Comparison of ENCODE assay signal across 27 cellular contexts in the genomic region with DNA sequence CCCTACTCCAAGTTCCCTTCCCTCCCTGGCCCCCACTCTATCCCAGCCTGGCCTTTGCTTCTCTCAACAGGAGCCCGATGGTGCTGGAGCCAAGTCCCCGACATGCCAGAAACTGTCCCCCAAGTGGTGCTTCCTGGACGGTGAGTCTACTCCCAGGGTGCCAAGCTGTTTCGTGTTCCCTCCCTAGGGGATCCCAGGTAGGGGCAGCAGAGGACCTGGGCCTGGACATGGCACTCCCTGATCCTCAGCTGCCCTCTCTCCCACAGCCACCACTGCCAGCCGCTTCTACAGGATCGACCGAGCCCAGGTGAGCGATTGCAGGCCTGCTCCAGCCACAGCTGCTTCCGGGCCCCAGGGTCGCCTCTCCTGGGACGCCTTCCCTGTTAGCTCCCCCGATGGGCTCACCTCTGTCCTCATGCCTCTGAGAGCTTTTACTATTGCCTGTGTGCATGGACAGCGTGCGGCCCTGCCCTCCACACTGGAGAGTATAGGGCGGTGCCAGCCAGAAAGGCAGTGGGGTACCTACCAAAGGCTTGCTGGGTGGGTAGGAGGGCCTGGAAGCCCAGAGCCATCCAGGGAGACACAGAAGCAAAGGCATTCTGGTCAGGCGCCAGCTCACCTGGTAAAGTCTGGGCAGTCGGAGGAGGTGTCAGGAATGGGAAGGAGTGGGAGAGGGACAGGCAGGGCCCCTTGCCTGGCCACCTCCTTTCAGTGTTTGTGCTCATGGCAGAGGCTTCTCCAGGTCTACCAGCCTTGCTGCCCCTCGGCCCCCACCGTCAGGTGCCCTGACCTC. TPM values are rescaled to one million over a fixed set of nuclear protein-coding genes. Genes with fewer than 3 reads are reported as not detected.
"Had no signal": no experiment of that assay in that cellular context is flagged by ENCODE, and none has a peak within 500 bp of the region (broad histone marks: within the 10 kb centered on the region; RNA-seq: fewer than 3 reads in every experiment).

No MANE protein-coding gene starts in this region.

- H3K9me3 Mint-ChIP-seq: activated CD4-positive, alpha-beta memory T cell treated with anti-CD3 and anti-CD28 coated beads for 36 hours; activated CD4-positive, alpha-beta T cell treated with anti-CD3 and anti-CD28 coated beads, Interleukin-2, amount 10 ng/mL, durations not matched to agents 24 days and 14 days; activated T-helper 1 cell treated with anti-CD3 and anti-CD28 coated beads, Interleukin-12 subunit alpha, Interleukin-12 subunit beta, Interleukin-2, Interleukin-4 antibody, amounts not matched to agents 30 ng/mL and 10 ng/mL and 1 ng/mL, durations not matched to agents 14 hours and 24 hours and 36 hours; endodermal cell had no signal

- H3K27me3 ChIP-seq: body of pancreas, colonic mucosa had no signal

- H3K27me3 Mint-ChIP-seq: activated CD4-positive, alpha-beta memory T cell treated with anti-CD3 and anti-CD28 coated beads for 36 hours; activated CD4-positive, alpha-beta T cell treated with anti-CD3 and anti-CD28 coated beads for 36 hours; activated CD4-positive, alpha-beta T cell treated with anti-CD3 and anti-CD28 coated beads, Interleukin-2, amount 10 ng/mL, durations not matched to agents 24 days and 14 days; activated CD8-positive, alpha-beta memory T cell treated with anti-CD3 and anti-CD28 coated beads, Interleukin-2, amount 10 ng/mL, durations not matched to agents 7 days and 5 days; activated naive CD8-positive, alpha-beta T cell had no signal

- ATAC-seq: activated CD4-positive, alpha-beta T cell treated with anti-CD3 and anti-CD28 coated beads for 36 hours; activated CD8-positive, alpha-beta memory T cell treated with anti-CD3 and anti-CD28 coated beads, Interleukin-2, amount 10 ng/mL, durations not matched to agents 7 days and 5 days; activated CD8-positive, alpha-beta T cell treated with anti-CD3 and anti-CD28 coated beads, Interleukin-2, amount 10 ng/mL, durations not matched to agents 7 days and 5 days; body of pancreas; esophagus mucosa had no signal

- DNase-seq: activated CD4-positive, alpha-beta memory T cell treated with anti-CD3 and anti-CD28 coated beads for 36 hours; activated CD4-positive, alpha-beta T cell treated with anti-CD3 and anti-CD28 coated beads for 36 hours; activated CD4-positive, alpha-beta T cell treated with anti-CD3 and anti-CD28 coated beads, Interleukin-2, amount 10 ng/mL, durations not matched to agents 24 days and 14 days; activated CD4-positive, CD25-positive, alpha-beta regulatory T cell; activated CD4-positive, CD25-positive, alpha-beta regulatory T cell treated with anti-CD3 and anti-CD28 coated beads, Interleukin-2, amount 50 U/mL, for 72 hours; activated CD8-positive, alpha-beta memory T cell treated with anti-CD3 and anti-CD28 coated beads, Interleukin-2, amount 10 ng/mL, durations not matched to agents 7 days and 5 days; activated CD8-positive, alpha-beta memory T cell treated with anti-CD3 and anti-CD28 coated beads, Interleukin-2, amount 50 U/mL, for 4 hours; activated CD8-positive, alpha-beta T cell treated with anti-CD3 and anti-CD28 coated beads, Interleukin-2, amount 10 ng/mL, durations not matched to agents 7 days and 5 days; activated gamma-delta T cell; activated naive CD4-positive, alpha-beta T cell; activated naive CD4-positive, alpha-beta T cell treated with anti-CD3 and anti-CD28 coated beads, Interleukin-2, amount 50 U/mL, for 16 hours; activated T-cell treated with anti-CD3 and anti-CD28 coated beads, Interleukin-2, amount 50 U/mL, for 1 hour; activated T-cell treated with anti-CD3 and anti-CD28 coated beads, Interleukin-2, amount 50 U/mL, for 48 hours; amniotic stem cell; aorta; body of pancreas; caudate nucleus; colonic mucosa; effector CD8-positive, alpha-beta T cell; endodermal cell; foreskin fibroblast; T-helper 2 cell had no signal

- H3K4me3 Mint-ChIP-seq: activated CD4-positive, alpha-beta memory T cell treated with anti-CD3 and anti-CD28 coated beads for 36 hours; activated CD4-positive, alpha-beta T cell treated with anti-CD3 and anti-CD28 coated beads for 36 hours; activated CD4-positive, alpha-beta T cell treated with anti-CD3 and anti-CD28 coated beads, Interleukin-2, amount 10 ng/mL, durations not matched to agents 24 days and 14 days; activated CD8-positive, alpha-beta memory T cell treated with anti-CD3 and anti-CD28 coated beads, Interleukin-2, amount 10 ng/mL, durations not matched to agents 7 days and 5 days; activated CD8-positive, alpha-beta T cell treated with anti-CD3 and anti-CD28 coated beads, Interleukin-2, amount 10 ng/mL, durations not matched to agents 7 days and 5 days; activated naive CD8-positive, alpha-beta T cell; activated T-helper 1 cell treated with anti-CD3 and anti-CD28 coated beads, Interleukin-12 subunit alpha, Interleukin-12 subunit beta, Interleukin-2, Interleukin-4 antibody, amounts not matched to agents 30 ng/mL and 10 ng/mL and 1 ng/mL, durations not matched to agents 14 hours and 24 hours and 36 hours; endodermal cell had no signal

- H3K36me3 Mint-ChIP-seq: activated naive CD8-positive, alpha-beta T cell had no signal

- H3K4me1 ChIP-seq: colonic mucosa had no signal

- H3K27ac Mint-ChIP-seq: activated CD4-positive, alpha-beta memory T cell treated with anti-CD3 and anti-CD28 coated beads for 36 hours; activated CD4-positive, alpha-beta T cell treated with anti-CD3 and anti-CD28 coated beads for 36 hours; activated CD4-positive, alpha-beta T cell treated with anti-CD3 and anti-CD28 coated beads, Interleukin-2, amount 10 ng/mL, durations not matched to agents 24 days and 14 days; activated CD8-positive, alpha-beta memory T cell treated with anti-CD3 and anti-CD28 coated beads, Interleukin-2, amount 10 ng/mL, durations not matched to agents 7 days and 5 days; activated CD8-positive, alpha-beta T cell treated with anti-CD3 and anti-CD28 coated beads, Interleukin-2, amount 10 ng/mL, durations not matched to agents 7 days and 5 days; activated naive CD8-positive, alpha-beta T cell; activated T-helper 1 cell treated with anti-CD3 and anti-CD28 coated beads, Interleukin-12 subunit alpha, Interleukin-12 subunit beta, Interleukin-2, Interleukin-4 antibody, amounts not matched to agents 30 ng/mL and 10 ng/mL and 1 ng/mL, durations not matched to agents 14 hours and 24 hours and 36 hours; endodermal cell had no signal

- H3K9me3 ChIP-seq: body of pancreas, colonic mucosa had no signal

- H3K36me3 ChIP-seq: colonic mucosa had no signal

- H3K27ac ChIP-seq: body of pancreas, colonic mucosa had no signal

- H3K4me3 ChIP-seq: body of pancreas, colonic mucosa had no signal

RNA-seq across cellular contexts. Expression of a gene that starts 15.1 kb away (rescaled TPM):
- total RNA-seq: activated CD4-positive, alpha-beta memory T cell treated with anti-CD3 and anti-CD28 coated beads for 36 hours; activated CD8-positive, alpha-beta memory T cell treated with anti-CD3 and anti-CD28 coated beads for 36 hours; body of pancreas; epithelial cell of proximal tubule had no signal
